Comparison of ENCODE assay signal across 21 cellular contexts in genomic region chr15:64732156-64732860, GRCh38. TPM values are rescaled to one million over a fixed set of nuclear protein-coding genes. Genes with fewer than 3 reads are reported as not detected.
DNase-seq lines count a peak whose midpoint lies in the region; ATAC-seq and TF ChIP-seq lines count a peak whose summit lies in the region.
"Had no signal": no experiment of that assay in that cellular context is flagged by ENCODE, and none has a peak within 500 bp of the region (broad histone marks: within the 10 kb centered on the region; RNA-seq: fewer than 3 reads in every experiment).

No MANE protein-coding gene starts in this region.

- no peak overlapping the region for H2AFZ ChIP-seq in GM23248

- no peaks in the 10 kb centered on the region for H3K27me3 Mint-ChIP-seq in WTC11 (ENCODE audit: low read depth)
- H3K27me3 Mint-ChIP-seq: activated CD4-positive, alpha-beta T cell treated with anti-CD3 and anti-CD28 coated beads, Interleukin-2, amount 10 ng/mL, durations not matched to agents 7 days and 5 days had no signal

- no peaks in the 10 kb centered on the region for H3K9me3 ChIP-seq in GM23248 (ENCODE audit: low read depth)
- H3K9me3 ChIP-seq: colonic mucosa, lower lobe of right lung, thoracic aorta had no signal

- POLR2A ChIA-PET in WTC11 (lab: Charles Lee): interaction anchor here (0.6 to 3.7 kb wide), 5 partner anchors 12 to 81 kb away, joined by 3 to 23 read pairs (median 4); no protein-coding TSS in a partner anchor

- peaks cover 56% of the 10 kb centered on the region for H3K36me3 Mint-ChIP-seq in WTC11
- H3K36me3 Mint-ChIP-seq: CD4-positive, CD25-positive, alpha-beta regulatory T cell; T-cell had no signal

- H3K4me2 ChIP-seq in GM23248 (ENCODE audit: unreplicated experiment): no peak overlapping the region

- in situ Hi-C loops in GM23248 (cut with MboI): loop anchor here (10.0 kb wide), 1 partner anchor 172 kb away; no protein-coding TSS in a partner anchor

- no peak for TF ChIP-seq CTCF in WTC11 (IDR thresholded peaks at IDR 0.05)

- intact Hi-C loops in left ventricle myocardium superior (cut with micrococcal nuclease) (loop anchor here (10.0 kb wide), 1 partner anchor 172 kb away; no protein-coding TSS in a partner anchor), Right ventricle myocardium superior (cut with DNase I) (loop anchor here (10.0 kb wide), 1 partner anchor 172 kb away; no protein-coding TSS in a partner anchor)

- H3K36me3 ChIP-seq in GM23248 (ENCODE audit: low read depth): no peaks in the 10 kb centered on the region
- H3K36me3 ChIP-seq: colonic mucosa, lower lobe of right lung, thoracic aorta had no signal

- no peaks in the 10 kb centered on the region for H4K20me1 ChIP-seq in GM23248 (ENCODE audit: insufficient read depth)

- no peaks in the 10 kb centered on the region for H3K27me3 ChIP-seq in GM23248 (replicated peaks; ENCODE audit: insufficient read depth)
- H3K27me3 ChIP-seq: colonic mucosa had no signal

- no peak overlapping the region for H3K27ac ChIP-seq in GM23248
- H3K27ac ChIP-seq: colonic mucosa, lower lobe of right lung, thoracic aorta had no signal

- no peaks in the 10 kb centered on the region for H3K79me2 ChIP-seq in GM23248 (ENCODE audit: insufficient read depth)

- peak overlapping the region; percentile 94 for H3K27ac Mint-ChIP-seq in WTC11
- H3K27ac Mint-ChIP-seq: activated CD4-positive, alpha-beta T cell treated with anti-CD3 and anti-CD28 coated beads, Interleukin-2, amount 10 ng/mL, durations not matched to agents 7 days and 5 days; CD4-positive, CD25-positive, alpha-beta regulatory T cell; T-cell had no signal

- peaks cover 20% of the 10 kb centered on the region for H3K4me1 Mint-ChIP-seq in WTC11

- no peak overlapping the region for H3K4me3 ChIP-seq in GM23248
- H3K4me3 ChIP-seq: colonic mucosa, lower lobe of right lung, thoracic aorta had no signal

- no peak overlapping the region for H3K9ac ChIP-seq in GM23248

- ATAC-seq in left ventricle myocardium superior (peak; percentile 5), Right ventricle myocardium superior (ENCODE audit: poor library complexity) (no peak), WTC11 (no peak), left lobe of liver (peak; percentile 67), HG03460 (IDR thresholded peaks at IDR 0.05; ENCODE audit: unreplicated experiment) (no peak)

- 59 to 62% methylated on average over 7 of the region's 7 CpGs for WGBS in GM23248 (ENCODE audit: low coverage in 1 of 2, low lambda C conversion rate in 2 of 2, missing lambda C conversion rate in 2 of 2), 2 experiments

- H3K4me1 ChIP-seq in GM23248 (ENCODE audit: insufficient read depth): 0 out of 2 replicates have a peak, but pooled peaks cover 4% of the 10 kb centered on the region
- H3K4me1 ChIP-seq: colonic mucosa had no signal

- no peaks in the 10 kb centered on the region for H3K9me2 ChIP-seq in GM23248 (ENCODE audit: insufficient read depth)

- no peak for DNase-seq in left ventricle myocardium superior
- no peak for DNase-seq in Right ventricle myocardium superior
- no peak for DNase-seq in WTC11 (ENCODE audit: low spot score)
- peak; percentile 55 for DNase-seq in left lobe of liver (ENCODE audit: low spot score)
- DNase-seq in stimulated activated CD8-positive, alpha-beta memory T cell treated with anti-CD3 and anti-CD28 coated beads, Interleukin-4, amount 100 ng/mL, for 48 hours: no peak
- no peak for DNase-seq in GM23248
- DNase-seq in kidney glomerular epithelial cell (lab: John Stamatoyannopoulos, UW): no peak
- DNase-seq: activated CD4-positive, alpha-beta T cell treated with anti-CD3 and anti-CD28 coated beads, Interleukin-2, amount 10 ng/mL, durations not matched to agents 7 days and 5 days; CD4-positive, CD25-positive, alpha-beta regulatory T cell; colonic mucosa; glutamatergic neuron; lower lobe of right lung; NCI-H1436 treated with DMSO at 0.1 percent for 48 hours; NCI-H748 treated with DMSO at 0.1 percent for 48 hours; occipital lobe; retina; SHP77 treated with DMSO at 0.1 percent for 48 hours; T-cell had no signal

- H3K9me3 Mint-ChIP-seq in WTC11: no peaks in the 10 kb centered on the region
- H3K9me3 Mint-ChIP-seq: activated CD4-positive, alpha-beta T cell treated with anti-CD3 and anti-CD28 coated beads, Interleukin-2, amount 10 ng/mL, durations not matched to agents 7 days and 5 days; CD4-positive, CD25-positive, alpha-beta regulatory T cell; T-cell had no signal

- no peak overlapping the region for H3K4me3 Mint-ChIP-seq in WTC11
- H3K4me3 Mint-ChIP-seq: activated CD4-positive, alpha-beta T cell treated with anti-CD3 and anti-CD28 coated beads, Interleukin-2, amount 10 ng/mL, durations not matched to agents 7 days and 5 days; CD4-positive, CD25-positive, alpha-beta regulatory T cell; T-cell had no signal

- CTCF ChIA-PET in WTC11 (lab: Charles Lee): interaction anchor here (0.5 to 4.5 kb wide), 20 partner anchors 12 to 369 kb away, joined by 3 to 108 read pairs (median 4); no protein-coding TSS in a partner anchor

- no peaks in the 10 kb centered on the region for H3F3A ChIP-seq in GM23248 (ENCODE audit: insufficient read depth)

TF ChIP-seq in WTC11, 78 proteins besides CTCF, POLR2A, EP300 and RAD21:
- TF ChIP-seq FOXK1 (CRISPR knock-in tag; IDR thresholded peaks at IDR 0.05) (no peak), GABPB1 (CRISPR knock-in tag; IDR thresholded peaks at IDR 0.05) (0 out of 2 replicates have a peak, but pooled peaks have one; percentile 19), ZMAT4 (CRISPR knock-in tag; IDR thresholded peaks at IDR 0.05) (no peak), USF1 (CRISPR knock-in tag; IDR thresholded peaks at IDR 0.05) (no peak)
- TF ChIP-seq, protein P1, sequence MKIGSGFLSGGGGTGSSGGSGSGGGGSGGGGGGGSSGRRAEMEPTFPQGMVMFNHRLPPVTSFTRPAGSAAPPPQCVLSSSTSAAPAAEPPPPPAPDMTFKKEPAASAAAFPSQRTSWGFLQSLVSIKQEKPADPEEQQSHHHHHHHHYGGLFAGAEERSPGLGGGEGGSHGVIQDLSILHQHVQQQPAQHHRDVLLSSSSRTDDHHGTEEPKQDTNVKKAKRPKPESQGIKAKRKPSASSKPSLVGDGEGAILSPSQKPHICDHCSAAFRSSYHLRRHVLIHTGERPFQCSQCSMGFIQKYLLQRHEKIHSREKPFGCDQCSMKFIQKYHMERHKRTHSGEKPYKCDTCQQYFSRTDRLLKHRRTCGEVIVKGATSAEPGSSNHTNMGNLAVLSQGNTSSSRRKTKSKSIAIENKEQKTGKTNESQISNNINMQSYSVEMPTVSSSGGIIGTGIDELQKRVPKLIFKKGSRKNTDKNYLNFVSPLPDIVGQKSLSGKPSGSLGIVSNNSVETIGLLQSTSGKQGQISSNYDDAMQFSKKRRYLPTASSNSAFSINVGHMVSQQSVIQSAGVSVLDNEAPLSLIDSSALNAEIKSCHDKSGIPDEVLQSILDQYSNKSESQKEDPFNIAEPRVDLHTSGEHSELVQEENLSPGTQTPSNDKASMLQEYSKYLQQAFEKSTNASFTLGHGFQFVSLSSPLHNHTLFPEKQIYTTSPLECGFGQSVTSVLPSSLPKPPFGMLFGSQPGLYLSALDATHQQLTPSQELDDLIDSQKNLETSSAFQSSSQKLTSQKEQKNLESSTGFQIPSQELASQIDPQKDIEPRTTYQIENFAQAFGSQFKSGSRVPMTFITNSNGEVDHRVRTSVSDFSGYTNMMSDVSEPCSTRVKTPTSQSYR (CRISPR knock-in tag; IDR thresholded peaks at IDR 0.05): no peak
TF ChIP-seq in WTC11: peak in this region for 1.

RNA-seq across cellular contexts. Expression of gene RBPMS2, which starts 43.1 kb away (rescaled TPM):
- total RNA-seq in left ventricle myocardium superior: 213 TPM
- total RNA-seq in Right ventricle myocardium superior: 215 TPM
- 195 to 210 TPM (median 202 TPM) in 3 replicates for total RNA-seq in WTC11 (2021)
- 7.5 TPM for total RNA-seq in left lobe of liver
- not detected in 2 replicates for total RNA-seq in GM23248 (2014; rRNA removed; shearing (Covaris generic))
- 0.54 and 0.71 TPM in 2 replicates for polyA plus RNA-seq in GM23248 (2016; fragmentation: Nextera tagmentation; extraction: Ambion mirVana)
- total RNA-seq: fibroblast of lung, occipital lobe had no signal
- polyA plus RNA-seq: CD4-positive, CD25-positive, alpha-beta regulatory T cell had no signal

Comparison
In these comparisons a context has a peak if more than half of its experiments do, and no peak if none do; other contexts are left out.
1. ATAC-seq: peak in left ventricle myocardium superior (single experiment) and left lobe of liver (single experiment); none in Right ventricle myocardium superior (single experiment), WTC11 (single experiment) and HG03460 (single experiment).
2. RNA of gene RBPMS2, which starts 43.1 kb away (total RNA-seq): 215 TPM in Right ventricle myocardium superior (single experiment), 213 TPM in left ventricle myocardium superior (single experiment) and 195 to 210 TPM in WTC11; 7.5 TPM in left lobe of liver (single experiment) and not detected in GM23248; every median in the first group is over 10 times any median in the second.